8 cellular contexts compared by ENCODE assay signal in the genomic region with DNA sequence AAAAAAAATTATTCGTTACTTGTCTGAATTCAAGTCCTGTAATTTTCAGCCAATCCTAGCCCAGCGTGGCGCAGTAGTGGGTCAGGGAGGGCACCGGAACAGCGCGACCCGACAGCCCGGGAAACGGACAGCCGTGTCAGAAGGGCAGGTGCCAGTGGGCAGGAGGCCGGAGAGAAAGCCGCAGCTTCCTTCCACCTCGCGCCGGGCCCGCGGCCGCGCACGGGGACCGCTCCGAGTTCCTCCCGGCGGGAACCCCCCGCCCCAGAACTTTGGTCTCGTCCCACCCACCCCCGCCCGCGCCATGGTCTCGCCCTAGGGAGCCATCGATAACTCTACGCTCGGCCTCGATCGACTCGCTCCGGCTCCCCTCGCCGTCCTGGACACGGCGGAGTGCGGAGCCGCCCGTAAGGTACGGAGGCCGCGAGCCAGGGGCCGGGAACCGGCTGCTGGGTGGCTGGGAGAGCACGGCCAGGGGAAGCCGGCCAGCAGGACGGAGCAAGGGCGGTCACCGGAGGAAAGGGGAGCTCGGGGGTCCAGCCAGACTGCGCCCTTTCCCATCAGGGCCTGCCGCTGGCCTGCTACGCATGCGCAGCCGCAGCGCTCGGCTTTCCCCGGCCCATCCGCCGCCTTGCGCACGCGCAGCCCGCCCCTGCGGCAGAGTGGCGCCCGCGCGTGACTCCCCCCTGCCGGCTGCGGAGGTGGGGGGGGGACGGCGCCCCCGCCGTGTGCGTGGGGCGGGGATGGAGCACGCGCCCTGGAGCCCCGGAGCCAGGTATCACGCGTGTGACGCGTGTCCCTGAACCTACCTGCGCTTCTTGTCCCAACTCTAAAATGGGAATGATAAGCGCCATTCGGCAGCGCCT. TPM values are rescaled to one million over a fixed set of nuclear protein-coding genes. Genes with fewer than 3 reads are reported as not detected.
DNase-seq lines count a peak whose midpoint lies in the region; ATAC-seq and TF ChIP-seq lines count a peak whose summit lies in the region.

A gene with protein sequence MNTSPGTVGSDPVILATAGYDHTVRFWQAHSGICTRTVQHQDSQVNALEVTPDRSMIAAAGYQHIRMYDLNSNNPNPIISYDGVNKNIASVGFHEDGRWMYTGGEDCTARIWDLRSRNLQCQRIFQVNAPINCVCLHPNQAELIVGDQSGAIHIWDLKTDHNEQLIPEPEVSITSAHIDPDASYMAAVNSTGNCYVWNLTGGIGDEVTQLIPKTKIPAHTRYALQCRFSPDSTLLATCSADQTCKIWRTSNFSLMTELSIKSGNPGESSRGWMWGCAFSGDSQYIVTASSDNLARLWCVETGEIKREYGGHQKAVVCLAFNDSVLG (plus strand): TSS at position 351 of the 863 bp plus-strand sequence. CDS start 632 bp downstream, outside the sequence.

- peak; percentile 49 for DNase-seq in HFF-Myc (ENCODE audit: extremely low read depth, low read depth)
- DNase-seq in NCI-H1092 (lab: John Stamatoyannopoulos, UW) = peak; percentile 78
- peak; percentile 93 to 97 (median 93) for DNase-seq in T-helper 17 cell
- DNase-seq in amygdala (lab: John Stamatoyannopoulos, UW) = peak; percentile 27 to 98 (median 86)
- DNase-seq in right atrium auricular region (ENCODE audit: low spot score) = peak; percentile 85
- peak; percentile 89 for DNase-seq in putamen (ENCODE audit: low spot score)
- peak; percentile 82 to 89 for DNase-seq in uterus

- peaks cover 30% of the 10 kb centered on the region for H3K36me3 ChIP-seq in right atrium auricular region
- H3K36me3 ChIP-seq in uterus = no peaks in the 10 kb centered on the region

- H3K4me1 ChIP-seq in right atrium auricular region = peaks cover 0 to 16% of the 10 kb centered on the region in 2 donors
- peaks cover 0 to 3% of the 10 kb centered on the region in 2 donors for H3K4me1 ChIP-seq in uterus

- peak; percentile 42 to 88 for TF ChIP-seq POLR2A in uterus (IDR thresholded peaks at IDR 0.05)

- no peaks in the 10 kb centered on the region for H3K27me3 ChIP-seq in right atrium auricular region
- H3K27me3 ChIP-seq in uterus = no peaks in the 10 kb centered on the region

- TF ChIP-seq CTCF in GM12872 (IDR thresholded peaks at IDR 0.05; ENCODE audit: insufficient read depth, low read depth, low read length) (peak; percentile 31; the same call in 1 of the 3 replicates), HFF-Myc (IDR thresholded peaks at IDR 0.05; ENCODE audit: low read depth, low read length, missing control alignments) (no peak), right atrium auricular region (IDR thresholded peaks at IDR 0.05) (peak; percentile 9 to 40), uterus (IDR thresholded peaks at IDR 0.05) (peak in 2 of 4 experiments; percentile 16 to 37)

- H3K4me3 ChIP-seq in HFF-Myc (replicated peaks; ENCODE audit: low read depth, low read length) (peak within 1 kb of the TSS; percentile 84), right atrium auricular region (peak within 1 kb of the TSS; percentile 72 to 97), uterus (peak within 1 kb of the TSS; percentile 65 to 78)

- peak within 1 kb of the TSS; percentile 82 for H3K27ac Mint-ChIP-seq in T-helper 17 cell

- H3K4me1 Mint-ChIP-seq in T-helper 17 cell = peaks cover 14% of the 10 kb centered on the region

- H3K9me3 ChIP-seq in T-helper 17 cell (ENCODE audit: control insufficient read depth, low read length, poor library complexity, severe bottlenecking) = no peaks in the 10 kb centered on the region
- H3K9me3 ChIP-seq in right atrium auricular region = no peaks in the 10 kb centered on the region
- no peaks in the 10 kb centered on the region for H3K9me3 ChIP-seq in uterus

- peak; percentile 87 for ATAC-seq in T-helper 17 cell

- intact Hi-C loops in uterus (cut with DNase I; ENCODE audit: low total_unique reads) = no loop called here

- H3K36me3 Mint-ChIP-seq in T-helper 17 cell (ENCODE audit: low read depth) = peaks cover 6% of the 10 kb centered on the region

- H3K4me3 Mint-ChIP-seq in T-helper 17 cell = peak within 1 kb of the TSS; percentile 80

- no peaks in the 10 kb centered on the region for H3K27me3 Mint-ChIP-seq in T-helper 17 cell

- H3K27ac ChIP-seq in right atrium auricular region = peak within 1 kb of the TSS; percentile 98 to 100
- H3K27ac ChIP-seq in uterus = peak within 1 kb of the TSS; percentile 96 to 99

RNA-seq across cellular contexts. Expression of the gene that starts here (rescaled TPM):
- total RNA-seq in T-helper 17 cell (10 to 100 TPM; 28.2 to 31.4 TPM), right atrium auricular region (10 to 100 TPM; 35.6 to 45.0 TPM), uterus (10 to 100 TPM in 3 of 4 donors, 1 to 10 TPM in 1; 9.3 to 32.8 (median 21.5) TPM)

Comparison
In these comparisons a context has a peak if more than half of its experiments do, and no peak if none do; other contexts are left out.
1. Peak in every context shown above with its lines: DNase-seq, ATAC-seq, H3K4me3 ChIP-seq and H3K27ac ChIP-seq.